ENCODE assay signal across 1 cellular context in genomic region chr9:34458013-34458966, GRCh38.
TF ChIP-seq lines count a peak whose summit lies in the region.

Gene DNAI1 (plus strand): TSS chr9:34458805. CDS start chr9:34459006, 201 bp downstream.
Gene FAM219A (minus strand): TSS chr9:34458570. CDS start chr9:34458263, 307 bp downstream.

TF ChIP-seq in HepG2, 621 proteins besides CTCF, POLR2A, EP300 and RAD21 (continued from another document and continues in another):
- no peak for TF ChIP-seq ZNF646 (CRISPR knock-in tag; IDR thresholded peaks at IDR 0.05)
- no peak for TF ChIP-seq ZNF251 (CRISPR knock-in tag; IDR thresholded peaks at IDR 0.05)
- no peak for TF ChIP-seq ZNF382 (CRISPR knock-in tag; IDR thresholded peaks at IDR 0.05; ENCODE audit: borderline replicate concordance)
- TF ChIP-seq PRMT3 (CRISPR knock-in tag; IDR thresholded peaks at IDR 0.05; ENCODE audit: borderline replicate concordance, low read depth) = no peak
- no peak for TF ChIP-seq ZNF569 (CRISPR knock-in tag; IDR thresholded peaks at IDR 0.05; ENCODE audit: borderline replicate concordance)
- no peak for TF ChIP-seq ZNF33B (CRISPR knock-in tag; IDR thresholded peaks at IDR 0.05)
- TF ChIP-seq TOE1 (CRISPR knock-in tag; IDR thresholded peaks at IDR 0.05) = no peak
- TF ChIP-seq GPN1 (CRISPR knock-in tag; IDR thresholded peaks at IDR 0.05; ENCODE audit: borderline replicate concordance) = no peak
- no peak for TF ChIP-seq TEF (CRISPR knock-in tag; IDR thresholded peaks at IDR 0.05)
- TF ChIP-seq MTF2 (CRISPR knock-in tag; IDR thresholded peaks at IDR 0.05; ENCODE audit: borderline replicate concordance) = no peak
- no peak for TF ChIP-seq THYN1 (CRISPR knock-in tag; IDR thresholded peaks at IDR 0.05; ENCODE audit: borderline replicate concordance, low read depth)
- no peak for TF ChIP-seq SNAPC5 (CRISPR knock-in tag; IDR thresholded peaks at IDR 0.05; ENCODE audit: borderline replicate concordance)
- no peak for TF ChIP-seq NCOA2 (CRISPR knock-in tag; IDR thresholded peaks at IDR 0.05)
- TF ChIP-seq ZFAT (CRISPR knock-in tag; conservative IDR thresholded peaks at IDR 0.05) = no peak
- no peak for TF ChIP-seq ZUFSP (CRISPR knock-in tag; IDR thresholded peaks at IDR 0.05; ENCODE audit: borderline replicate concordance)
- TF ChIP-seq ATF1 (CRISPR knock-in tag; IDR thresholded peaks at IDR 0.05) = no peak
- TF ChIP-seq ZNF496 (CRISPR knock-in tag; IDR thresholded peaks at IDR 0.05; ENCODE audit: insufficient replicate concordance) = no peak
- peak; percentile 77 for TF ChIP-seq NFE2L2 (IDR thresholded peaks at IDR 0.05; ENCODE audit: low read length)
- TF ChIP-seq ZNF160 (CRISPR knock-in tag; IDR thresholded peaks at IDR 0.05) = no peak
- TF ChIP-seq HIVEP1 (CRISPR knock-in tag; IDR thresholded peaks at IDR 0.05) = 0 out of 2 replicates have a peak, but pooled peaks have one; percentile 26
- TF ChIP-seq ZNF724P (CRISPR knock-in tag; IDR thresholded peaks at IDR 0.05; ENCODE audit: borderline replicate concordance) = no peak
- TF ChIP-seq TMF1 (CRISPR knock-in tag; IDR thresholded peaks at IDR 0.05; ENCODE audit: low read depth) = 0 out of 2 replicates have a peak, but pooled peaks have one; percentile 42
- no peak for TF ChIP-seq ZNF589 (CRISPR knock-in tag; conservative IDR thresholded peaks at IDR 0.05)
- peak; percentile 67; the same call in 1 of the 2 replicates for TF ChIP-seq TAF1 (CRISPR knock-in tag; IDR thresholded peaks at IDR 0.05)
- TF ChIP-seq, protein P1, sequence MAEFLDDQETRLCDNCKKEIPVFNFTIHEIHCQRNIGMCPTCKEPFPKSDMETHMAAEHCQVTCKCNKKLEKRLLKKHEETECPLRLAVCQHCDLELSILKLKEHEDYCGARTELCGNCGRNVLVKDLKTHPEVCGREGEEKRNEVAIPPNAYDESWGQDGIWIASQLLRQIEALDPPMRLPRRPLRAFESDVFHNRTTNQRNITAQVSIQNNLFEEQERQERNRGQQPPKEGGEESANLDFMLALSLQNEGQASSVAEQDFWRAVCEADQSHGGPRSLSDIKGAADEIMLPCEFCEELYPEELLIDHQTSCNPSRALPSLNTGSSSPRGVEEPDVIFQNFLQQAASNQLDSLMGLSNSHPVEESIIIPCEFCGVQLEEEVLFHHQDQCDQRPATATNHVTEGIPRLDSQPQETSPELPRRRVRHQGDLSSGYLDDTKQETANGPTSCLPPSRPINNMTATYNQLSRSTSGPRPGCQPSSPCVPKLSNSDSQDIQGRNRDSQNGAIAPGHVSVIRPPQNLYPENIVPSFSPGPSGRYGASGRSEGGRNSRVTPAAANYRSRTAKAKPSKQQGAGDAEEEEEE (CRISPR knock-in tag; IDR thresholded peaks at IDR 0.05; ENCODE audit: borderline replicate concordance) = no peak
- no peak for TF ChIP-seq KDM1A (CRISPR knock-in tag; IDR thresholded peaks at IDR 0.05)
- TF ChIP-seq PHF21A (CRISPR knock-in tag; IDR thresholded peaks at IDR 0.05) = no peak
- TF ChIP-seq ZNF552 (CRISPR knock-in tag; IDR thresholded peaks at IDR 0.05; ENCODE audit: borderline replicate concordance) = no peak
- TF ChIP-seq SNAPC2 (CRISPR knock-in tag; IDR thresholded peaks at IDR 0.05) = no peak
- no peak for TF ChIP-seq JUNB (CRISPR knock-in tag; IDR thresholded peaks at IDR 0.05; ENCODE audit: borderline replicate concordance)
- TF ChIP-seq SMAD9 (CRISPR knock-in tag; IDR thresholded peaks at IDR 0.05) = no peak
- TF ChIP-seq ZBTB21 (CRISPR knock-in tag; IDR thresholded peaks at IDR 0.05) = no peak
- TF ChIP-seq, protein P2, sequence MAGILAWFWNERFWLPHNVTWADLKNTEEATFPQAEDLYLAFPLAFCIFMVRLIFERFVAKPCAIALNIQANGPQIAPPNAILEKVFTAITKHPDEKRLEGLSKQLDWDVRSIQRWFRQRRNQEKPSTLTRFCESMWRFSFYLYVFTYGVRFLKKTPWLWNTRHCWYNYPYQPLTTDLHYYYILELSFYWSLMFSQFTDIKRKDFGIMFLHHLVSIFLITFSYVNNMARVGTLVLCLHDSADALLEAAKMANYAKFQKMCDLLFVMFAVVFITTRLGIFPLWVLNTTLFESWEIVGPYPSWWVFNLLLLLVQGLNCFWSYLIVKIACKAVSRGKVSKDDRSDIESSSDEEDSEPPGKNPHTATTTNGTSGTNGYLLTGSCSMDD (CRISPR knock-in tag; IDR thresholded peaks at IDR 0.05) = no peak
- TF ChIP-seq ZNF224 (CRISPR knock-in tag; IDR thresholded peaks at IDR 0.05) = no peak
- no peak for TF ChIP-seq SAFB2 (CRISPR knock-in tag; IDR thresholded peaks at IDR 0.05; ENCODE audit: borderline replicate concordance, low read depth)
- TF ChIP-seq ZIK1 (CRISPR knock-in tag; IDR thresholded peaks at IDR 0.05; ENCODE audit: borderline replicate concordance, low read depth) = no peak
- peak; percentile 42; the same call in 1 of the 2 replicates for TF ChIP-seq ETV5 (CRISPR knock-in tag; IDR thresholded peaks at IDR 0.05; ENCODE audit: borderline replicate concordance)
- TF ChIP-seq GMEB1 (CRISPR knock-in tag; IDR thresholded peaks at IDR 0.05; ENCODE audit: borderline replicate concordance) = no peak; the same call in 1 of the 2 replicates
- TF ChIP-seq, protein P3, sequence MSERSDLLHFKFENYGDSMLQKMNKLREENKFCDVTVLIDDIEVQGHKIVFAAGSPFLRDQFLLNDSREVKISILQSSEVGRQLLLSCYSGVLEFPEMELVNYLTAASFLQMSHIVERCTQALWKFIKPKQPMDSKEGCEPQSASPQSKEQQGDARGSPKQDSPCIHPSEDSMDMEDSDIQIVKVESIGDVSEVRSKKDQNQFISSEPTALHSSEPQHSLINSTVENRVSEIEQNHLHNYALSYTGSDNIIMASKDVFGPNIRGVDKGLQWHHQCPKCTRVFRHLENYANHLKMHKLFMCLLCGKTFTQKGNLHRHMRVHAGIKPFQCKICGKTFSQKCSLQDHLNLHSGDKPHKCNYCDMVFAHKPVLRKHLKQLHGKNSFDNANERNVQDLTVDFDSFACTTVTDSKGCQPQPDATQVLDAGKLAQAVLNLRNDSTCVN (CRISPR knock-in tag; IDR thresholded peaks at IDR 0.05; ENCODE audit: borderline replicate concordance) = no peak
- TF ChIP-seq MIER2 (CRISPR knock-in tag; IDR thresholded peaks at IDR 0.05) = no peak
- no peak for TF ChIP-seq ARNT2 (CRISPR knock-in tag; IDR thresholded peaks at IDR 0.05; ENCODE audit: low read depth)
- TF ChIP-seq CHD2 (IDR thresholded peaks at IDR 0.05; ENCODE audit: low read depth, low read length) = no peak
- TF ChIP-seq SP1 (IDR thresholded peaks at IDR 0.05) = no peak
- TF ChIP-seq SP1 (CRISPR knock-in tag; IDR thresholded peaks at IDR 0.05) = peak; percentile 70; the same call in 1 of the 2 replicates
- no peak for TF ChIP-seq HDAC6 (IDR thresholded peaks at IDR 0.05; ENCODE audit: low read depth, low read length)
- TF ChIP-seq ZNF710 (CRISPR knock-in tag; IDR thresholded peaks at IDR 0.05; ENCODE audit: borderline replicate concordance) = no peak
- no peak for TF ChIP-seq REXO4 (CRISPR knock-in tag; IDR thresholded peaks at IDR 0.05; ENCODE audit: borderline replicate concordance)
- TF ChIP-seq ZMYM4 (CRISPR knock-in tag; IDR thresholded peaks at IDR 0.05) = no peak
- no peak for TF ChIP-seq ZNF296 (CRISPR knock-in tag; conservative IDR thresholded peaks at IDR 0.05)
- TF ChIP-seq HDAC1 (CRISPR knock-in tag; IDR thresholded peaks at IDR 0.05) = peak; percentile 68
- TF ChIP-seq ZNF333 (CRISPR knock-in tag; IDR thresholded peaks at IDR 0.05; ENCODE audit: borderline replicate concordance) = no peak
